In the genomic region with DNA sequence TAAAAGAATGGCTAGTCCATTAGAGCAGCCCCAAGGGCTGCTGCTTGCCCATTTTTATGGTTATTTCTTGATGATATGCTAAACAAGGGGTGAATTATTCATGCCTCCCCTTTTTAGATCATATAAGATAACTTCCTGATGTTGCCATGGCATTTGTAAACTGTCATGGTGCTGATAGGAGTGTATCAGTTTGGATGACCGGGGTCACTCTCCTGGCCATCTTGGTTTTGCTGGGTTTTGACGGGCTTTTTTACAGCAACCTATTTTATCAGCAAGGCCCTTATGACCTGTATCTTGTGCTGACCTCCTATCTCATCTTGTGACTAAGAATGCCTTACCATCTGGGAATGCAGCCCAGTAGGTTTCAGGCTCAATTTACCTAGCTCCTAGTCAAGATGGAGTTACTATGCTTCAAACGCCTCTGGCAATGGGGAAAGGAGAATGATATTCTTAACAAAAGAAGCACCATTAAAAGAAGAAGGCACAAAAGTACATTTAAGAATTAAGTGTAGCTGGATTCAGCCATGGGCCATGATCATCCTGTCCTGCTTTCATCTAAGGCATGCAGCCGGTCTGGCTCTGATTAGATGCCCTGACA, we compare ENCODE assay signal across 16 cellular contexts.
DNase-seq lines count a peak whose midpoint lies in the region; ATAC-seq, FAIRE-seq and TF ChIP-seq lines count a peak whose summit lies in the region.
"Had no signal": no experiment of that assay in that cellular context is flagged by ENCODE, and none has a peak within 500 bp of the region (broad histone marks: within the 10 kb centered on the region; RNA-seq: fewer than 3 reads in every experiment).

No MANE protein-coding gene starts in this region.

- TF ChIP-seq CTCF in OCI-LY1 (IDR thresholded peaks at IDR 0.05; ENCODE audit: low read length) (no peak), bronchial epithelial cell (IDR thresholded peaks at IDR 0.05; ENCODE audit: insufficient read depth, low read length, severe bottlenecking) (no peak), neural progenitor cell (IDR thresholded peaks at IDR 0.05) (no peak)

- H3K9ac ChIP-seq in OCI-LY1 (ENCODE audit: low read length) (no peak overlapping the region), neural progenitor cell (no peak overlapping the region)

- no peak overlapping the region for H3K4me3 ChIP-seq in OCI-LY1 (ENCODE audit: low read depth, low read length, poor library complexity, severe bottlenecking)
- no peak overlapping the region for H3K4me3 ChIP-seq in bronchial epithelial cell (ENCODE audit: low read depth, low read length)
- H3K4me3 ChIP-seq in neural progenitor cell, result no peak overlapping the region
- H3K4me3 ChIP-seq: A549, HAP-1 had no signal

- no peak overlapping the region for H3K27ac ChIP-seq in OCI-LY1 (ENCODE audit: low read depth, low read length, poor library complexity, severe bottlenecking)
- H3K27ac ChIP-seq in neural progenitor cell, result no peak overlapping the region
- H3K27ac ChIP-seq: 22Rv1, A549, C4-2B had no signal

- no peak overlapping the region for H3K4me3 Mint-ChIP-seq in neural progenitor cell
- H3K4me3 Mint-ChIP-seq: CD4-positive, alpha-beta T cell had no signal

- H4K20me1 ChIP-seq in OCI-LY1 (ENCODE audit: insufficient read depth, low read length) (no peaks in the 10 kb centered on the region), neural progenitor cell (ENCODE audit: low read depth) (no peaks in the 10 kb centered on the region)

- H3K9me2 ChIP-seq in OCI-LY1 (ENCODE audit: low read depth, low read length), result no peaks in the 10 kb centered on the region

- no peaks in the 10 kb centered on the region for H3K4me1 Mint-ChIP-seq in neural progenitor cell

- H3K36me3 Mint-ChIP-seq in neural progenitor cell, result no peaks in the 10 kb centered on the region

- no peaks in the 10 kb centered on the region for H3K27me3 ChIP-seq in OCI-LY1 (ENCODE audit: insufficient read depth, low read length)
- H3K27me3 ChIP-seq in bronchial epithelial cell (ENCODE audit: control insufficient read depth, insufficient read depth, low read length), result no peaks in the 10 kb centered on the region
- H3K27me3 ChIP-seq in neural progenitor cell, result no peaks in the 10 kb centered on the region

- peak; percentile 9 for DNase-seq in ELF-1 (ENCODE audit: low read depth, low spot score)
- peak; percentile 1 for DNase-seq in bronchial epithelial cell (ENCODE audit: low read depth)
- DNase-seq in neural progenitor cell (ENCODE audit: low spot score), result no peak
- DNase-seq in activated CD4-positive, alpha-beta T cell treated with anti-CD3 and anti-CD28 coated beads for 4 hours, result no peak
- no peak for DNase-seq in NCI-H2107 (lab: John Stamatoyannopoulos, UW)
- DNase-seq: AML-193; Caco-2; CD4-positive, alpha-beta T cell; GDM1 had no signal

- no peak for ATAC-seq in GM19467 (IDR thresholded peaks at IDR 0.05; ENCODE audit: unreplicated experiment)
- ATAC-seq: A549 had no signal

- no peak overlapping the region for H3K27ac Mint-ChIP-seq in neural progenitor cell
- H3K27ac Mint-ChIP-seq: CD4-positive, alpha-beta T cell had no signal

- no peaks in the 10 kb centered on the region for H3K79me2 ChIP-seq in OCI-LY1 (ENCODE audit: insufficient read depth, low read length)
- H3K79me2 ChIP-seq in neural progenitor cell (ENCODE audit: low read depth), result no peaks in the 10 kb centered on the region

- peaks cover 5% of the 10 kb centered on the region for H3K4me1 ChIP-seq in OCI-LY1 (ENCODE audit: insufficient read depth, low read length, severe bottlenecking)
- no peaks in the 10 kb centered on the region for H3K4me1 ChIP-seq in neural progenitor cell
- H3K4me1 ChIP-seq: A549, Caco-2, HAP-1 had no signal

- H2AFZ ChIP-seq in OCI-LY1 (ENCODE audit: low read length), result peak overlapping the region; percentile 71; the same call in 1 of the 2 replicates
- peak overlapping the region; percentile 26 for H2AFZ ChIP-seq in neural progenitor cell (replicated peaks)

- no peaks in the 10 kb centered on the region for H3F3A ChIP-seq in OCI-LY1 (ENCODE audit: insufficient read depth, low read length)
- H3F3A ChIP-seq in neural progenitor cell (ENCODE audit: low read depth), result no peaks in the 10 kb centered on the region

- H3K36me3 ChIP-seq in OCI-LY1 (ENCODE audit: insufficient read depth, low read length) (no peaks in the 10 kb centered on the region), bronchial epithelial cell (ENCODE audit: control insufficient read depth, insufficient read depth, low read length) (no peaks in the 10 kb centered on the region), neural progenitor cell (no peaks in the 10 kb centered on the region)
- H3K36me3 ChIP-seq: HAP-1 had no signal

- no peaks in the 10 kb centered on the region for H3K9me3 Mint-ChIP-seq in neural progenitor cell

- no peaks in the 10 kb centered on the region for H3K9me3 ChIP-seq in OCI-LY1 (ENCODE audit: low read length)
- H3K9me3 ChIP-seq in neural progenitor cell (ENCODE audit: low read depth), result no peaks in the 10 kb centered on the region
- H3K9me3 ChIP-seq: A549, Caco-2, HAP-1 had no signal

- H3K27me3 Mint-ChIP-seq in neural progenitor cell (ENCODE audit: insufficient read depth, low read depth), result no peaks in the 10 kb centered on the region
- H3K27me3 Mint-ChIP-seq: CD4-positive, alpha-beta T cell had no signal

- H3K4me2 ChIP-seq in OCI-LY1 (ENCODE audit: low read length), result no peak overlapping the region
- H3K4me2 ChIP-seq in neural progenitor cell, result no peak overlapping the region
- H3K4me2 ChIP-seq: A549 had no signal

- no peak for FAIRE-seq in bronchial epithelial cell (lab: Jason Lieb, UNC)
- FAIRE-seq: A549, D721Med had no signal

Comparison
In these comparisons a context has a peak if more than half of its experiments do, and no peak if none do; other contexts are left out.
1. DNase-seq: peak in ELF-1 (single experiment) and bronchial epithelial cell (single experiment); none in neural progenitor cell (single experiment), activated CD4-positive, alpha-beta T cell treated with anti-CD3 and anti-CD28 coated beads for 4 hours (0 of 2) and NCI-H2107 (single experiment).